ENCODE assay signal across 10 cellular contexts in genomic region chr4:7904108-7904516, GRCh38. TPM values are rescaled to one million over a fixed set of nuclear protein-coding genes. Genes with fewer than 3 reads are reported as not detected.
A peak's percentile ranks its signal among the peaks of the same experiment; 100 is the strongest.
DNase-seq lines count a peak whose midpoint lies in the region; ATAC-seq and TF ChIP-seq lines count a peak whose summit lies in the region.
"Had no signal": no experiment of that assay in that cellular context is flagged by ENCODE, and none has a peak within 500 bp of the region (broad histone marks: within the 10 kb centered on the region; RNA-seq: fewer than 3 reads in every experiment).

No MANE protein-coding gene starts in this region.

- no peak overlapping the region for H3K4me3 ChIP-seq in GM23338
- H3K4me3 ChIP-seq in skeletal muscle satellite cell (ENCODE audit: low read length): peak overlapping the region; percentile 11
- H3K4me3 ChIP-seq in upper lobe of right lung: no peak overlapping the region

- H2AFZ ChIP-seq in GM23338: no peak overlapping the region

- intact Hi-C loops in upper lobe of right lung (cut with DNase I): no loop called here

- H3K4me1 ChIP-seq in GM23338 (ENCODE audit: insufficient read depth) (peaks cover 82% of the 10 kb centered on the region), skeletal muscle satellite cell (ENCODE audit: control insufficient read depth, insufficient read depth, low read length) (peaks cover 63% of the 10 kb centered on the region), upper lobe of right lung (peaks cover 35% of the 10 kb centered on the region)

- no peaks in the 10 kb centered on the region for H3K9me3 Mint-ChIP-seq in GM23338

- H3K27ac Mint-ChIP-seq in GM23338: no peak overlapping the region

- H3K4me2 ChIP-seq in GM23338 (0 out of 2 replicates have a peak overlapping the region, but pooled peaks have one; percentile 16), skeletal muscle satellite cell (ENCODE audit: low read length) (peak overlapping the region; percentile 67)

- H3K4me3 Mint-ChIP-seq in GM23338: no peak overlapping the region

- H3K36me3 Mint-ChIP-seq in GM23338 (ENCODE audit: low read depth): no peaks in the 10 kb centered on the region

- no peaks in the 10 kb centered on the region for H3K9me3 ChIP-seq in skeletal muscle satellite cell (replicated peaks; ENCODE audit: low read length)
- H3K9me3 ChIP-seq in upper lobe of right lung: no peaks in the 10 kb centered on the region

- no peak for TF ChIP-seq CTCF in GM23338 (conservative IDR thresholded peaks at IDR 0.05; ENCODE audit: low read depth in 2 of 2)
- no peak for TF ChIP-seq CTCF in upper lobe of right lung (IDR thresholded peaks at IDR 0.05)

- no peak overlapping the region for H3K27ac ChIP-seq in GM23338 (ENCODE audit: low read depth)
- H3K27ac ChIP-seq in angular gyrus (ENCODE audit: low read depth, low read length): peak overlapping the region; percentile 29
- H3K27ac ChIP-seq in upper lobe of right lung: no peak overlapping the region

- H3K36me3 ChIP-seq in GM23338 (ENCODE audit: insufficient read depth) (no peaks in the 10 kb centered on the region), skeletal muscle satellite cell (ENCODE audit: insufficient read depth, low read length) (peaks cover 3% of the 10 kb centered on the region), upper lobe of right lung (no peaks in the 10 kb centered on the region)

- no peaks in the 10 kb centered on the region for H3K9me2 ChIP-seq in GM23338 (ENCODE audit: insufficient read depth)

- ATAC-seq in GM23338 (no peak), HG03442 (IDR thresholded peaks at IDR 0.05; ENCODE audit: unreplicated experiment) (no peak), upper lobe of right lung (no peak)

- H4K20me1 ChIP-seq in GM23338 (replicated peaks; ENCODE audit: insufficient read depth): no peaks in the 10 kb centered on the region; the same call in 1 of the 2 replicates

- DNase-seq in GM23338 (ENCODE audit: low spot score) (no peak), fibroblast of the conjunctiva (ENCODE audit: low read depth) (peak; percentile 47), NCI-H2171 treated with DMSO at 0.1 percent for 48 hours (lab: John Stamatoyannopoulos, UW) (no peak), upper lobe of right lung (no peak), DMS114 treated with DMSO at 0.1 percent for 48 hours (lab: John Stamatoyannopoulos, UW; ENCODE audit: unreplicated experiment) (no peak)
- DNase-seq: activated T-cell treated with anti-CD3 and anti-CD28 coated beads, Interleukin-2, amount 50 U/mL, for 48 hours; effector CD4-positive, alpha-beta T cell had no signal

- no peaks in the 10 kb centered on the region for H3K27me3 ChIP-seq in GM23338 (ENCODE audit: insufficient read depth)
- H3K27me3 ChIP-seq in skeletal muscle satellite cell (ENCODE audit: control insufficient read depth, insufficient read depth, low read length): no peaks in the 10 kb centered on the region
- no peaks in the 10 kb centered on the region for H3K27me3 ChIP-seq in upper lobe of right lung

- H3K27me3 Mint-ChIP-seq in GM23338 (ENCODE audit: insufficient read depth, low read depth, poor library complexity): no peaks in the 10 kb centered on the region

- peak overlapping the region; percentile 57 for H3K9ac ChIP-seq in skeletal muscle satellite cell (ENCODE audit: low read depth, low read length)

- H3K79me2 ChIP-seq in GM23338 (replicated peaks; ENCODE audit: insufficient read depth): peaks cover 93% of the 10 kb centered on the region

- H3F3A ChIP-seq in GM23338 (replicated peaks; ENCODE audit: low read depth): peaks cover 7% of the 10 kb centered on the region; the same call in 1 of the 2 replicates

- H3K4me1 Mint-ChIP-seq in GM23338: peaks cover 70% of the 10 kb centered on the region

TF ChIP-seq in GM23338, 12 proteins besides CTCF, POLR2A, EP300 and RAD21:
- no peak for TF ChIP-seq REST (IDR thresholded peaks at IDR 0.05; ENCODE audit: unreplicated experiment)

RNA-seq across cellular contexts. Expression of gene AFAP1, which starts 35.5 kb away (rescaled TPM):
- 21.5 and 25.9 TPM in 2 replicates for total RNA-seq in GM23338 (2014; rRNA removed; shearing (Covaris generic))
- 5.4 and 6.5 TPM in 2 replicates for polyA plus RNA-seq in GM23338 (2016; fragmentation: Nextera tagmentation; extraction: Ambion mirVana)
- total RNA-seq in skeletal muscle satellite cell (2012; rRNA removed): 16.5 and 19.9 TPM in 2 replicates
- 28.7 TPM for total RNA-seq in upper lobe of right lung
